ENCODE assay signal across 8 cellular contexts in genomic region chr4:9703391-9703790, GRCh38.
A peak's percentile ranks its signal among the peaks of the same experiment; 100 is the strongest.
DNase-seq lines count a peak whose midpoint lies in the region; ATAC-seq and TF ChIP-seq lines count a peak whose summit lies in the region.

No MANE protein-coding gene starts in this region.

- H3K9me3 ChIP-seq in KOPT-K1 (ENCODE audit: insufficient read depth, low read length, poor library complexity, severe bottlenecking) (no peaks in the 10 kb centered on the region), RWPE2 (ENCODE audit: severe bottlenecking) (no peaks in the 10 kb centered on the region)

- H3K4me3 ChIP-seq in RWPE2 (ENCODE audit: severe bottlenecking): no peak overlapping the region

- H3K36me3 ChIP-seq in KOPT-K1 (ENCODE audit: insufficient read depth, low read length) (no peaks in the 10 kb centered on the region), RWPE2 (ENCODE audit: low read depth) (no peaks in the 10 kb centered on the region)

- H3K27me3 ChIP-seq in RWPE2 (ENCODE audit: insufficient read depth, poor library complexity, severe bottlenecking): no peaks in the 10 kb centered on the region

- peak; percentile 10 for DNase-seq in EH (ENCODE audit: low read depth)
- no peak for DNase-seq in RWPE2 (ENCODE audit: low spot score)
- peak; percentile 67 to 83 for DNase-seq in activated naive CD4-positive, alpha-beta T cell treated with anti-CD3 and anti-CD28 coated beads, Interleukin-2, amount 50 U/mL, for 72 hours (ENCODE audit: low spot score in 2 of 2)
- DNase-seq in iPS-NIHi7 (ENCODE audit: extremely low spot score): peak; percentile 67
- peak; percentile 31 to 47 for DNase-seq in stimulated activated CD4-positive, alpha-beta T cell treated with anti-CD3 and anti-CD28 coated beads, Interleukin-1b, Interleukin-23, amount 100 ng/mL, for 4 hours (ENCODE audit: low read depth in 2 of 2)

- H3K9me3 Mint-ChIP-seq in activated naive CD4-positive, alpha-beta T cell treated with anti-CD3 and anti-CD28 coated beads, Interleukin-2, amount 50 U/mL, for 72 hours: no peaks in the 10 kb centered on the region

- no peaks in the 10 kb centered on the region for H3K4me1 ChIP-seq in RWPE2 (ENCODE audit: insufficient read depth, poor library complexity, severe bottlenecking)

- no peaks in the 10 kb centered on the region for H3K36me3 Mint-ChIP-seq in activated naive CD4-positive, alpha-beta T cell treated with anti-CD3 and anti-CD28 coated beads, Interleukin-2, amount 50 U/mL, for 72 hours

- TF ChIP-seq CTCF in RWPE2 (IDR thresholded peaks at IDR 0.05; ENCODE audit: poor library complexity, severe bottlenecking): peak; percentile 56

- H3K27ac ChIP-seq in KOPT-K1 (ENCODE audit: low read depth, low read length, poor library complexity, severe bottlenecking): peak overlapping the region; percentile 70
- no peak overlapping the region for H3K27ac ChIP-seq in RWPE2 (ENCODE audit: poor library complexity, severe bottlenecking)

- ATAC-seq in RWPE2 (ENCODE audit: low read depth) (no peak), GM18907 (IDR thresholded peaks at IDR 0.05; ENCODE audit: unreplicated experiment) (no peak), HG02623 (IDR thresholded peaks at IDR 0.05; ENCODE audit: unreplicated experiment) (no peak)
- peak in 1 of 2 donors; percentile 29 for ATAC-seq in activated naive CD4-positive, alpha-beta T cell treated with anti-CD3 and anti-CD28 coated beads, Interleukin-2, amount 50 U/mL, for 72 hours

- no peak overlapping the region for H3K27ac Mint-ChIP-seq in activated naive CD4-positive, alpha-beta T cell treated with anti-CD3 and anti-CD28 coated beads, Interleukin-2, amount 50 U/mL, for 72 hours
